ENCODE assay signal across 19 cellular contexts in genomic region chr9:134735441-134736175, GRCh38.
DNase-seq lines count a peak whose midpoint lies in the region; ATAC-seq and TF ChIP-seq lines count a peak whose summit lies in the region.
"Had no signal": no experiment of that assay in that cellular context is flagged by ENCODE, and none has a peak within 500 bp of the region (broad histone marks: within the 10 kb centered on the region; RNA-seq: fewer than 3 reads in every experiment).

No MANE protein-coding gene starts in this region.

- H3K27me3 Mint-ChIP-seq in T-helper 2 cell treated with Interferon-gamma antibody and Interleukin-4, amounts not matched to agents 5 μg/mL and 100 μg/mL, for 36 hours (ENCODE audit: low read depth), result no peaks in the 10 kb centered on the region
- H3K27me3 Mint-ChIP-seq: activated naive CD8-positive, alpha-beta T cell treated with anti-CD3 and anti-CD28 coated beads, Interleukin-2, amount 10 ng/mL, durations not matched to agents 7 days and 5 days had no signal

- H3F3A ChIP-seq in GM23248 (ENCODE audit: insufficient read depth), result peaks cover 50% of the 10 kb centered on the region

- no peak overlapping the region for H3K27ac Mint-ChIP-seq in T-helper 2 cell treated with Interferon-gamma antibody and Interleukin-4, amounts not matched to agents 5 μg/mL and 100 μg/mL, for 36 hours
- H3K27ac Mint-ChIP-seq: activated naive CD8-positive, alpha-beta T cell treated with anti-CD3 and anti-CD28 coated beads, Interleukin-2, amount 10 ng/mL, durations not matched to agents 7 days and 5 days; dendritic cell treated with granulocyte-macrophage colony-stimulating factor and Interleukin-4, amounts not matched to agents 40 ng/mL and 50 ng/mL, for 4 days; WTC11 had no signal

- ATAC-seq in left lung, result peak; percentile 2
- ATAC-seq: foreskin keratinocyte, WTC11 had no signal

- no peak overlapping the region for H3K4me3 Mint-ChIP-seq in T-helper 2 cell treated with Interferon-gamma antibody and Interleukin-4, amounts not matched to agents 5 μg/mL and 100 μg/mL, for 36 hours
- H3K4me3 Mint-ChIP-seq: activated naive CD8-positive, alpha-beta T cell treated with anti-CD3 and anti-CD28 coated beads, Interleukin-2, amount 10 ng/mL, durations not matched to agents 7 days and 5 days; dendritic cell treated with granulocyte-macrophage colony-stimulating factor and Interleukin-4, amounts not matched to agents 40 ng/mL and 50 ng/mL, for 4 days; WTC11 had no signal

- no peaks in the 10 kb centered on the region for H3K36me3 Mint-ChIP-seq in T-helper 2 cell treated with Interferon-gamma antibody and Interleukin-4, amounts not matched to agents 5 μg/mL and 100 μg/mL, for 36 hours (ENCODE audit: low read depth)
- H3K36me3 Mint-ChIP-seq: activated naive CD8-positive, alpha-beta T cell treated with anti-CD3 and anti-CD28 coated beads, Interleukin-2, amount 10 ng/mL, durations not matched to agents 7 days and 5 days had no signal

- peaks cover 47% of the 10 kb centered on the region; the same call in 1 of the 2 replicates for H3K36me3 ChIP-seq in GM23248 (ENCODE audit: low read depth)
- no peaks in the 10 kb centered on the region for H3K36me3 ChIP-seq in left lung
- no peaks in the 10 kb centered on the region for H3K36me3 ChIP-seq in skeletal muscle tissue (ENCODE audit: control insufficient read depth in 3 of 3, insufficient read depth in 3 of 3, low read length in 3 of 3)
- H3K36me3 ChIP-seq: neutrophil had no signal

- H3K4me3 ChIP-seq in GM23248 (no peak overlapping the region), left lung (no peak overlapping the region), skeletal muscle tissue (ENCODE audit: low read length in 3 of 3) (no peak overlapping the region)
- H3K4me3 ChIP-seq: BLaER1 had no signal

- H3K9me2 ChIP-seq in GM23248 (ENCODE audit: insufficient read depth), result no peaks in the 10 kb centered on the region

- intact Hi-C loops in left lung (cut with DNase I), result no loop called here

- H3K9ac ChIP-seq in GM23248 (no peak overlapping the region), skeletal muscle tissue (ENCODE audit: low read depth in 1 of 3, low read length in 3 of 3) (peak overlapping the region in 1 of 3 donors; percentile 8)
- H3K9ac ChIP-seq: BLaER1 had no signal

- H2AFZ ChIP-seq in GM23248, result no peak overlapping the region

- H3K79me2 ChIP-seq in GM23248 (ENCODE audit: insufficient read depth), result peaks cover 97% of the 10 kb centered on the region

- H3K4me1 ChIP-seq in GM23248 (ENCODE audit: insufficient read depth) (peaks cover 10% of the 10 kb centered on the region), left lung (no peaks in the 10 kb centered on the region), skeletal muscle tissue (ENCODE audit: control insufficient read depth in 3 of 3, insufficient read depth in 3 of 3, low read length in 3 of 3) (peaks cover 28 to 40% (median 28%) of the 10 kb centered on the region in 3 donors)
- H3K4me1 ChIP-seq: foreskin keratinocyte had no signal

- TF ChIP-seq CTCF in left lung (IDR thresholded peaks at IDR 0.05), result no peak

- in situ Hi-C loops in GM23248 (cut with MboI) (no loop called here), KBM-7 (cut with MboI; ENCODE audit: low pct_unique_long_range_greater_than_20kb, low sequenced_read_pairs) (no loop called here)

- no peaks in the 10 kb centered on the region for H3K4me1 Mint-ChIP-seq in T-helper 2 cell treated with Interferon-gamma antibody and Interleukin-4, amounts not matched to agents 5 μg/mL and 100 μg/mL, for 36 hours (ENCODE audit: low read depth)
- H3K4me1 Mint-ChIP-seq: activated naive CD8-positive, alpha-beta T cell treated with anti-CD3 and anti-CD28 coated beads, Interleukin-2, amount 10 ng/mL, durations not matched to agents 7 days and 5 days had no signal

- DNase-seq in GM23248 (peak; percentile 36), brain pericyte (ENCODE audit: low read depth, low spot score) (peak; percentile 40), left lung (peak in 1 of 2 donors; percentile 70), NCI-H1105 treated with DMSO at 0.1 percent for 48 hours (lab: John Stamatoyannopoulos, UW) (no peak), KBM-7 (no peak)
- no peak for DNase-seq in T-helper 2 cell treated with Interferon-gamma antibody and Interleukin-4, amounts not matched to agents 5 μg/mL and 100 μg/mL, for 36 hours (ENCODE audit: low spot score)
- DNase-seq in activated CD4-positive, alpha-beta T cell treated with anti-CD3 and anti-CD28 coated beads for 1 hour, result no peak
- DNase-seq: activated CD8-positive, alpha-beta memory T cell treated with anti-CD3 and anti-CD28 coated beads, Interleukin-2, amount 50 U/mL, for 4 hours; activated naive CD8-positive, alpha-beta T cell treated with anti-CD3 and anti-CD28 coated beads, Interleukin-2, amount 10 ng/mL, durations not matched to agents 7 days and 5 days; DND-41; foreskin keratinocyte; Kasumi-1; kidney glomerular epithelial cell; NCI-H187 had no signal

- H3K27me3 ChIP-seq in GM23248 (replicated peaks; ENCODE audit: insufficient read depth) (no peaks in the 10 kb centered on the region), left lung (peaks cover 0 to 18% of the 10 kb centered on the region in 2 donors), skeletal muscle tissue (ENCODE audit: control insufficient read depth in 3 of 3, insufficient read depth in 3 of 3, low read length in 3 of 3) (peaks cover 34 to 81% (median 50%) of the 10 kb centered on the region in 3 donors)
- H3K27me3 ChIP-seq: BLaER1, foreskin keratinocyte, neutrophil had no signal

- H3K4me2 ChIP-seq in GM23248 (ENCODE audit: unreplicated experiment), result no peak overlapping the region

- H3K9me3 ChIP-seq in GM23248 (ENCODE audit: low read depth), result no peaks in the 10 kb centered on the region
- H3K9me3 ChIP-seq in left lung, result no peaks in the 10 kb centered on the region
- H3K9me3 ChIP-seq in skeletal muscle tissue (ENCODE audit: control insufficient read depth in 3 of 3, low read length in 3 of 3), result no peaks in the 10 kb centered on the region
- H3K9me3 ChIP-seq: BLaER1, neutrophil had no signal

- H3K27ac ChIP-seq in GM23248 (peak overlapping the region; percentile 23), left lung (no peak overlapping the region), skeletal muscle tissue (ENCODE audit: low read depth, low read length) (peak overlapping the region; percentile 47)
- H3K27ac ChIP-seq: BLaER1, foreskin keratinocyte, neutrophil had no signal

- WGBS in GM23248 (ENCODE audit: low coverage in 1 of 2, low lambda C conversion rate in 2 of 2, missing lambda C conversion rate in 2 of 2), 2 experiments, result 59 to 62% methylated on average over 19 to 20 of the region's 20 CpGs

- no peaks in the 10 kb centered on the region for H4K20me1 ChIP-seq in GM23248 (ENCODE audit: insufficient read depth)

- no peaks in the 10 kb centered on the region for H3K9me3 Mint-ChIP-seq in T-helper 2 cell treated with Interferon-gamma antibody and Interleukin-4, amounts not matched to agents 5 μg/mL and 100 μg/mL, for 36 hours
- H3K9me3 Mint-ChIP-seq: activated naive CD8-positive, alpha-beta T cell treated with anti-CD3 and anti-CD28 coated beads, Interleukin-2, amount 10 ng/mL, durations not matched to agents 7 days and 5 days; dendritic cell treated with granulocyte-macrophage colony-stimulating factor and Interleukin-4, amounts not matched to agents 40 ng/mL and 50 ng/mL, for 4 days; WTC11 had no signal

Comparison
In these comparisons a context has a peak if more than half of its experiments do, and no peak if none do; other contexts are left out.
1. DNase-seq: peak in GM23248 (single experiment) and brain pericyte (single experiment); none in NCI-H1105 treated with DMSO at 0.1 percent for 48 hours (single experiment), KBM-7 (single experiment), T-helper 2 cell treated with Interferon-gamma antibody and Interleukin-4, amounts not matched to agents 5 μg/mL and 100 μg/mL, for 36 hours (single experiment) and activated CD4-positive, alpha-beta T cell treated with anti-CD3 and anti-CD28 coated beads for 1 hour (single experiment).
2. H3K27ac ChIP-seq: peak in GM23248 (single experiment) and skeletal muscle tissue (single experiment); none in left lung (0 of 2).